ENCODE assay signal across 10 cellular contexts in the genomic region with DNA sequence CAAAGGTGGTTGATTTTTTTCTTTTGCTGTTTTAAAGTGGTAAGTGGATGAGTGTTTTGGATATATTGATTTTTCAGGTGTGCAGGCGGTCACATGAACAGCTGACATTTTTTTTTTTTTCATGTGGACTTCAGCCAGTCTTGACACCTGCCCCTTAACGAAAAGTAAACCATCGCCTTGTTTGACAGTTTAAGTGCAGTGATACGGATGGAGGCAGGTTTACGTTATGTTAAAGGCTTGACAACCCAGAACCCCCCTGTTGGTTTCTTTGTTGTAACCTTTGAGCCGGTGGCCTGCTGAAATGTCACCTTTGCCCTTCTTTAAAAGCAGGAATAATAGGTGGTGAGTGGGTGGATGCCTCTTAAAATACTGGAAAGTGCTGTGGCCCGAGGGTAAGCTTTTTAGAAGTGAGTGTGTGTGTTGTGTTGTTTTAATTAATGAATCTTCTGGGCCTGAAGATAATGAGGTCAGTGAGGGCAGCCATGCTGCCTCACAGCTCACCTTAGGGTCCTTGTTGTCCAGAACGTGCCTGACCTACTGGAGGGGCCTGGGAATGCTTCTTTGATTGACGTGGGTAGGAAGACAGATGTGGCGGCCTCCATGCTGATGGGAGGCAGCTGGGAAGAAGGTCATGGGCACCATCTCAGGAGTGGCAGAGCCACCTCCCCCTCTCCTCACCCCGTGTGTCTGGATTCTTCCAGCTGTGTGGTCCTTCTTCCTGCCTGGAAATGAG.
DNase-seq lines count a peak whose midpoint lies in the region; ATAC-seq lines count a peak whose summit lies in the region.
"Had no signal": no experiment of that assay in that cellular context is flagged by ENCODE, and none has a peak within 500 bp of the region (broad histone marks: within the 10 kb centered on the region; RNA-seq: fewer than 3 reads in every experiment).

No MANE protein-coding gene starts in this region.

- H3K27me3 ChIP-seq in stomach smooth muscle (ENCODE audit: control insufficient read depth in 1 of 2, insufficient read depth in 2 of 2, low read length in 2 of 2) = no peaks in the 10 kb centered on the region
- H3K27me3 ChIP-seq: Peyer's patch had no signal

- ATAC-seq in HG03378 (IDR thresholded peaks at IDR 0.05; ENCODE audit: unreplicated experiment) (no peak), GM18511 (IDR thresholded peaks at IDR 0.05; ENCODE audit: unreplicated experiment) (no peak)

- peaks cover 60% of the 10 kb centered on the region for H3K4me1 ChIP-seq in stomach smooth muscle (ENCODE audit: control insufficient read depth, insufficient read depth, low read length)

- H3K9me3 ChIP-seq in stomach smooth muscle (ENCODE audit: control insufficient read depth in 2 of 2, low read length in 2 of 2) = no peaks in the 10 kb centered on the region
- H3K9me3 ChIP-seq: Peyer's patch had no signal

- no peak overlapping the region for H3K4me3 ChIP-seq in stomach smooth muscle (ENCODE audit: low read length in 2 of 2)
- H3K4me3 ChIP-seq: Peyer's patch had no signal

- H3K36me3 ChIP-seq in stomach smooth muscle (ENCODE audit: control insufficient read depth in 2 of 2, insufficient read depth in 2 of 2, low read length in 2 of 2) = no peaks in the 10 kb centered on the region
- H3K36me3 ChIP-seq: Peyer's patch had no signal

- H3K27ac ChIP-seq in stomach smooth muscle (ENCODE audit: low read length) = peak overlapping the region; percentile 53

- peak; percentile 32 for DNase-seq in HT-29 (ENCODE audit: low spot score)
- DNase-seq in NCI-H510A (lab: John Stamatoyannopoulos, UW) = peak; percentile 71
- peak; percentile 84 for DNase-seq in islet precursor cell
- DNase-seq in SKM-1 treated with dmso at 0.1 percent for 144 hours (lab: John Stamatoyannopoulos, UW; ENCODE audit: unreplicated experiment) = no peak
- DNase-seq: activated CD4-positive, alpha-beta T cell treated with anti-CD3 and anti-CD28 coated beads for 48 hours; IMR-90; Peyer's patch had no signal

- no peak overlapping the region for H3K9ac ChIP-seq in stomach smooth muscle (ENCODE audit: low read length in 2 of 2)
